ENCODE assay signal across 2 cellular contexts in genomic region chr1:54229281-54229891, GRCh38.
TF ChIP-seq lines count a peak whose summit lies in the region.

No MANE protein-coding gene starts in this region.

TF ChIP-seq in GM23338, 12 proteins besides CTCF, POLR2A, EP300 and RAD21 (continued from another document):
- TF ChIP-seq ZNF462 (CRISPR knock-in tag; IDR thresholded peaks at IDR 0.05) (no peak), CREB1 (CRISPR knock-in tag; IDR thresholded peaks at IDR 0.05; ENCODE audit: low read depth) (no peak), ETS1 (IDR thresholded peaks at IDR 0.05) (no peak), EZH2 (IDR thresholded peaks at IDR 0.05; ENCODE audit: low read depth, unreplicated experiment) (no peak), ZNF114 (CRISPR knock-in tag; IDR thresholded peaks at IDR 0.05) (no peak), EZH2phosphoT487 (IDR thresholded peaks at IDR 0.05; ENCODE audit: unreplicated experiment) (no peak), ZNF331 (CRISPR knock-in tag; IDR thresholded peaks at IDR 0.05; ENCODE audit: low read depth) (no peak)

TF ChIP-seq in SK-N-SH, 30 proteins besides CTCF, POLR2A, EP300 and RAD21 (continued from another document):
- TF ChIP-seq ZBTB33 (IDR thresholded peaks at IDR 0.05; ENCODE audit: borderline replicate concordance, low read depth) (no peak), YY1 (IDR thresholded peaks at IDR 0.05; ENCODE audit: low read depth) (no peak), GABPA (IDR thresholded peaks at IDR 0.05; ENCODE audit: low read depth) (no peak), JUND (IDR thresholded peaks at IDR 0.05) (no peak)
